14 cellular contexts compared by ENCODE assay signal in genomic region chr22:27260087-27260730, GRCh38.
A peak's percentile ranks its signal among the peaks of the same experiment; 100 is the strongest.
DNase-seq lines count a peak whose midpoint lies in the region.
"Had no signal": no experiment of that assay in that cellular context is flagged by ENCODE, and none has a peak within 500 bp of the region (broad histone marks: within the 10 kb centered on the region; RNA-seq: fewer than 3 reads in every experiment).

No MANE protein-coding gene starts in this region.

- no peak overlapping the region for H3K4me3 ChIP-seq in SK-N-MC
- H3K4me3 ChIP-seq: BLaER1, HAP-1 had no signal

- H3K27me3 Mint-ChIP-seq in activated T-helper 2 cell treated with anti-CD3 and anti-CD28 coated beads, Interferon-gamma antibody, Interleukin-2, Interleukin-4, amounts not matched to agents 10 μg/mL and 5 μg/mL and 100 μg/mL, durations not matched to agents 14 hours and 24 hours and 36 hours (ENCODE audit: low read depth), result no peaks in the 10 kb centered on the region

- H3K36me3 ChIP-seq in SK-N-MC (ENCODE audit: insufficient read depth, low read length), result no peaks in the 10 kb centered on the region
- H3K36me3 ChIP-seq: BLaER1, HAP-1 had no signal

- 0 out of 2 replicates have a peak overlapping the region, but pooled peaks have one; percentile 32 for H3K27ac ChIP-seq in SK-N-MC
- H3K27ac ChIP-seq: 22Rv1, BLaER1 had no signal

- H3K36me3 Mint-ChIP-seq in activated T-helper 2 cell treated with anti-CD3 and anti-CD28 coated beads, Interferon-gamma antibody, Interleukin-2, Interleukin-4, amounts not matched to agents 10 μg/mL and 5 μg/mL and 100 μg/mL, durations not matched to agents 14 hours and 24 hours and 36 hours (ENCODE audit: low read depth), result no peaks in the 10 kb centered on the region

- peaks cover 4% of the 10 kb centered on the region; the same call in 1 of the 2 replicates for H3K9me3 ChIP-seq in SK-N-MC (ENCODE audit: low read depth, low read length)

- H3K4me1 Mint-ChIP-seq in activated T-helper 2 cell treated with anti-CD3 and anti-CD28 coated beads, Interferon-gamma antibody, Interleukin-2, Interleukin-4, amounts not matched to agents 10 μg/mL and 5 μg/mL and 100 μg/mL, durations not matched to agents 14 hours and 24 hours and 36 hours (ENCODE audit: low read depth), result no peaks in the 10 kb centered on the region
- H3K4me1 Mint-ChIP-seq: CD8-positive, alpha-beta memory T cell had no signal

- H3K9ac ChIP-seq in SK-N-MC (ENCODE audit: insufficient read length), result no peak overlapping the region
- H3K9ac ChIP-seq: BLaER1 had no signal

- peaks cover 12% of the 10 kb centered on the region for H3K9me3 Mint-ChIP-seq in activated T-helper 2 cell treated with anti-CD3 and anti-CD28 coated beads, Interferon-gamma antibody, Interleukin-2, Interleukin-4, amounts not matched to agents 10 μg/mL and 5 μg/mL and 100 μg/mL, durations not matched to agents 14 hours and 24 hours and 36 hours

- H3K27ac Mint-ChIP-seq in activated T-helper 2 cell treated with anti-CD3 and anti-CD28 coated beads, Interferon-gamma antibody, Interleukin-2, Interleukin-4, amounts not matched to agents 10 μg/mL and 5 μg/mL and 100 μg/mL, durations not matched to agents 14 hours and 24 hours and 36 hours, result no peak overlapping the region
- H3K27ac Mint-ChIP-seq: CD8-positive, alpha-beta memory T cell had no signal

- H3K4me3 Mint-ChIP-seq in activated T-helper 2 cell treated with anti-CD3 and anti-CD28 coated beads, Interferon-gamma antibody, Interleukin-2, Interleukin-4, amounts not matched to agents 10 μg/mL and 5 μg/mL and 100 μg/mL, durations not matched to agents 14 hours and 24 hours and 36 hours (ENCODE audit: low read depth), result no peak overlapping the region
- H3K4me3 Mint-ChIP-seq: CD8-positive, alpha-beta memory T cell had no signal

- intact Hi-C loops in activated T-helper 2 cell treated with anti-CD3 and anti-CD28 coated beads, Interferon-gamma antibody, Interleukin-2, Interleukin-4, amounts not matched to agents 10 μg/mL and 5 μg/mL and 100 μg/mL, durations not matched to agents 14 hours and 24 hours and 36 hours (cut with micrococcal nuclease), result no loop called here

- peak; percentile 16 for DNase-seq in DMS 273 (lab: John Stamatoyannopoulos, UW; ENCODE audit: unreplicated experiment)
- DNase-seq in DMS 273 treated with DMSO at 0.1 percent for 48 hours (lab: John Stamatoyannopoulos, UW), result no peak
- DNase-seq in NCI-H1694 (lab: John Stamatoyannopoulos, UW), result peak; percentile 39
- DNase-seq in SK-N-MC (ENCODE audit: low read depth, low spot score), result no peak
- peak; percentile 59 for DNase-seq in left kidney (ENCODE audit: low read depth, low spot score)
- no peak for DNase-seq in GDM1 (lab: John Stamatoyannopoulos, UW)
- no peak for DNase-seq in activated T-helper 2 cell treated with anti-CD3 and anti-CD28 coated beads, Interferon-gamma antibody, Interleukin-2, Interleukin-4, amounts not matched to agents 10 μg/mL and 5 μg/mL and 100 μg/mL, durations not matched to agents 14 hours and 24 hours and 36 hours (ENCODE audit: low spot score)
- no peak for DNase-seq in activated CD4-positive, alpha-beta T cell treated with anti-CD3 and anti-CD28 coated beads for 48 hours
- DNase-seq: CD8-positive, alpha-beta memory T cell; NCI-H146; OCI-M1 had no signal

Comparison
In these comparisons a context has a peak if more than half of its experiments do, and no peak if none do; other contexts are left out.
1. DNase-seq: peak in DMS 273 (single experiment), NCI-H1694 (single experiment) and left kidney (single experiment); none in DMS 273 treated with DMSO at 0.1 percent for 48 hours (single experiment), SK-N-MC (single experiment), GDM1 (single experiment), activated T-helper 2 cell treated with anti-CD3 and anti-CD28 coated beads, Interferon-gamma antibody, Interleukin-2, Interleukin-4, amounts not matched to agents 10 μg/mL and 5 μg/mL and 100 μg/mL, durations not matched to agents 14 hours and 24 hours and 36 hours (single experiment) and activated CD4-positive, alpha-beta T cell treated with anti-CD3 and anti-CD28 coated beads for 48 hours (single experiment).